22 cellular contexts compared by ENCODE assay signal in the genomic region with DNA sequence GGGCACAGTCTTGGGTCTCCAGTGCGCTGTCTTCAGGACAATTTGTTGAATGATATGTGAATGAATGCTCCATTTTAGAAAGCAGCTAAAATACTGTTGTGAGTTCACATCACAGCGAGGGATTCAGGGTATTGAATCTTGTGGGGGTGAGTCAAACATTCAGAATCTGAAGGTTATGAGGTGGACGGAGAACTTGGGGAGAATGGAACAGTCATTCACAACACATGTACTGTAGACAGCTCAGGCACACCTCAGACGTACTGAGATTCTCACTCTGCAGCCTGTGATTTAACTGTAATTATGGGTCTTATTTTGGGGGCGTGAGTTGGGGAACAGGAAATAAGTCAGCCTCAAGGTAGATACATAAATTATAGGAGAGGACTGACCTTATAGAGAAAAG. TPM values are rescaled to one million over a fixed set of nuclear protein-coding genes. Genes with fewer than 3 reads are reported as not detected.
A peak's percentile ranks its signal among the peaks of the same experiment; 100 is the strongest.
DNase-seq lines count a peak whose midpoint lies in the region; ATAC-seq, FAIRE-seq and TF ChIP-seq lines count a peak whose summit lies in the region.
"Had no signal": no experiment of that assay in that cellular context is flagged by ENCODE, and none has a peak within 500 bp of the region (broad histone marks: within the 10 kb centered on the region; RNA-seq: fewer than 3 reads in every experiment).

No MANE protein-coding gene starts in this region.

- H3K4me2 ChIP-seq in GM23248 (ENCODE audit: unreplicated experiment) = no peak overlapping the region
- H3K4me2 ChIP-seq in H1 (ENCODE audit: insufficient read depth in 1 of 2, low read depth in 2 of 2, low read length in 2 of 2) = no peak overlapping the region

- TF ChIP-seq CTCF in H1 (IDR thresholded peaks at IDR 0.05; ENCODE audit: control extremely low read depth in 1 of 3, insufficient read depth in 1 of 3, low read depth in 1 of 3, low read length in 3 of 3) = no peak

- no peak overlapping the region for H2BK12ac ChIP-seq in H1 (ENCODE audit: low read depth, low read length)

- no peak for TF ChIP-seq RAD21 in H1 (IDR thresholded peaks at IDR 0.05 in 1 of 2, conservative IDR thresholded peaks at IDR 0.05 in 1 of 2; ENCODE audit: low read depth in 2 of 2, low read length in 2 of 2)

- H3K14ac ChIP-seq in H1 (ENCODE audit: insufficient read length) = no peak overlapping the region

- H4K5ac ChIP-seq in H1 (ENCODE audit: insufficient read length, low read depth, low read length) = no peak overlapping the region

- no peak overlapping the region for H3K4me3 ChIP-seq in GM23248
- H3K4me3 ChIP-seq in H1 (ENCODE audit: extremely low read depth in 1 of 4, insufficient read depth in 2 of 4, low read depth in 3 of 4, low read length in 4 of 4) = no peak overlapping the region
- H3K4me3 ChIP-seq in skeletal muscle cell (ENCODE audit: low read depth, low read length) = no peak overlapping the region
- H3K4me3 ChIP-seq: colonic mucosa, esophagus squamous epithelium, psoas muscle had no signal

- in situ Hi-C loops in GM23248 (cut with MboI) = no loop called here

- peak; percentile 75 for DNase-seq in GM23248
- DNase-seq in RKO (ENCODE audit: low spot score) = peak; percentile 35
- no peak for DNase-seq in H1 (ENCODE audit: low read depth in 1 of 2, low spot score in 2 of 2)
- peak; percentile 25 for DNase-seq in skeletal muscle cell (ENCODE audit: low read depth)
- no peak for DNase-seq in NCI-H1105 treated with DMSO at 0.1 percent for 48 hours (lab: John Stamatoyannopoulos, UW)
- DNase-seq: activated CD8-positive, alpha-beta memory T cell treated with anti-CD3 and anti-CD28 coated beads, Interleukin-2, amount 50 U/mL, for 4 hours; activated naive CD8-positive, alpha-beta T cell treated with anti-CD3 and anti-CD28 coated beads for 36 hours; CD8-positive, alpha-beta memory T cell; colonic mucosa; esophagus squamous epithelium; GOT3; NCI-H1930; NCI-H446; OCI-M1; psoas muscle; Right ventricle myocardium superior; stimulated activated CD8-positive, alpha-beta memory T cell treated with anti-CD3 and anti-CD28 coated beads, Interleukin-4, amount 100 ng/mL, for 48 hours; trophoblast cell had no signal

- H3K23ac ChIP-seq in H1 (ENCODE audit: insufficient read length) = no peak overlapping the region

- H3K27me3 ChIP-seq in GM23248 (replicated peaks; ENCODE audit: insufficient read depth) = no peaks in the 10 kb centered on the region
- H3K27me3 ChIP-seq in H1 (replicated peaks in 1 of 4; ENCODE audit: control insufficient read depth in 3 of 4, extremely low read depth in 1 of 4, insufficient read depth in 3 of 4, low read length in 3 of 4) = no peaks in the 10 kb centered on the region
- H3K27me3 ChIP-seq: colonic mucosa, esophagus squamous epithelium had no signal

- H4K91ac ChIP-seq in H1 (replicated peaks; ENCODE audit: insufficient read length, low read length) = no peak overlapping the region

- H3K9me3 ChIP-seq in GM23248 (ENCODE audit: low read depth) = no peaks in the 10 kb centered on the region
- no peaks in the 10 kb centered on the region for H3K9me3 ChIP-seq in H1 (ENCODE audit: insufficient read depth in 2 of 2, low read depth in 1 of 2, low read length in 1 of 2)
- H3K9me3 ChIP-seq: colonic mucosa, esophagus squamous epithelium, psoas muscle had no signal

- H3F3A ChIP-seq in GM23248 (ENCODE audit: insufficient read depth) = peaks cover 10% of the 10 kb centered on the region; the same call in 1 of the 2 replicates

- no peaks in the 10 kb centered on the region for H3K9me2 ChIP-seq in GM23248 (ENCODE audit: insufficient read depth)

- H3K36me3 ChIP-seq in GM23248 (ENCODE audit: low read depth) = no peaks in the 10 kb centered on the region
- H3K36me3 ChIP-seq in H1 (ENCODE audit: control insufficient read depth in 2 of 4, insufficient read depth in 4 of 4, low read length in 3 of 4) = no peaks in the 10 kb centered on the region
- H3K36me3 ChIP-seq: colonic mucosa, esophagus squamous epithelium had no signal

- H3K18ac ChIP-seq in H1 (ENCODE audit: extremely low read depth, low read length) = no peak overlapping the region

- H2AFZ ChIP-seq in GM23248 (no peak overlapping the region), H1 (ENCODE audit: low read length) (no peak overlapping the region)

- POLR2A ChIA-PET in H1 (lab: Charles Lee; ENCODE audit: partially characterized antibody) = no interaction called here

- H3K23me2 ChIP-seq in H1 (ENCODE audit: low read depth, low read length) = no peaks in the 10 kb centered on the region

- no peak overlapping the region for H3K56ac ChIP-seq in H1 (replicated peaks; ENCODE audit: insufficient read length, low read depth, low read length)

- H3K79me2 ChIP-seq in GM23248 (ENCODE audit: insufficient read depth) (peaks cover 65% of the 10 kb centered on the region), H1 (ENCODE audit: control insufficient read depth in 1 of 2, insufficient read depth in 2 of 2, low read length in 2 of 2) (0 out of 4 replicates have a peak, but pooled peaks cover 0 to 2% of the 10 kb centered on the region in 2 experiments)

- no peak overlapping the region for H3K4ac ChIP-seq in H1 (replicated peaks; ENCODE audit: insufficient read length, low read depth, low read length)

- TF ChIP-seq POLR2A in H1 (IDR thresholded peaks at IDR 0.05; ENCODE audit: control extremely low read depth in 1 of 2, low read depth in 2 of 2, low read length in 2 of 2) = no peak

- no peak overlapping the region for H2AK5ac ChIP-seq in H1 (ENCODE audit: low read depth, low read length)

- ATAC-seq in GM21737 (IDR thresholded peaks at IDR 0.05; ENCODE audit: unreplicated experiment) (no peak), HG03460 (IDR thresholded peaks at IDR 0.05; ENCODE audit: unreplicated experiment) (no peak)
- ATAC-seq: HepG2, psoas muscle had no signal

- H2BK120ac ChIP-seq in H1 (replicated peaks; ENCODE audit: low read depth, low read length) = no peak overlapping the region

- 0 out of 2 replicates have a peak, but pooled peaks cover 12% of the 10 kb centered on the region for H3K4me1 ChIP-seq in GM23248 (ENCODE audit: insufficient read depth)
- H3K4me1 ChIP-seq in H1 (replicated peaks in 1 of 4; ENCODE audit: control insufficient read depth in 3 of 4, insufficient read depth in 4 of 4, low read length in 3 of 4) = no peaks in the 10 kb centered on the region
- H3K4me1 ChIP-seq: colonic mucosa had no signal

- H2BK15ac ChIP-seq in H1 (ENCODE audit: low read length) = no peak overlapping the region

- no peaks in the 10 kb centered on the region; the same call in 1 of the 2 replicates for H3K79me1 ChIP-seq in H1 (ENCODE audit: low read depth, low read length)

- CTCF ChIA-PET in H1 (lab: Charles Lee; ENCODE audit: partially characterized antibody) = interaction anchor here (1.0 kb wide), 1 partner anchor 136 kb away, joined by 3 read pairs; no protein-coding TSS in a partner anchor

- TF ChIP-seq EP300 in H1 (IDR thresholded peaks at IDR 0.05; ENCODE audit: borderline replicate concordance in 1 of 2, low read depth in 2 of 2, low read length in 2 of 2) = no peak

- H2BK20ac ChIP-seq in H1 (ENCODE audit: low read length) = no peak overlapping the region

- WGBS in GM23248 (ENCODE audit: low coverage in 1 of 2, low lambda C conversion rate in 2 of 2, missing lambda C conversion rate in 2 of 2), 2 experiments = 30 to 32% methylated on average over 5 of the region's 5 CpGs
- 90% methylated on average over 5 of the region's 5 CpGs; no CpG with 5 or more reads in 1 of the 2 experiments for WGBS in H1 (ENCODE audit: extremely low coverage in 1 of 2, insufficient coverage in 1 of 2, insufficient read length in 1 of 2, insufficient replicate concordance in 2 of 2, low coverage in 1 of 2, low lambda C conversion rate in 2 of 2, missing lambda C conversion rate in 1 of 2), 2 experiments

- H3K9ac ChIP-seq in GM23248 (no peak overlapping the region), H1 (replicated peaks in 1 of 4; ENCODE audit: extremely low read depth in 1 of 4, low read depth in 3 of 4, low read length in 3 of 4) (no peak overlapping the region)

- H2BK5ac ChIP-seq in H1 (ENCODE audit: low read depth, low read length) = no peak overlapping the region

- H3K27ac ChIP-seq in GM23248 (peak overlapping the region; percentile 44), H1 (ENCODE audit: low read depth, low read length) (no peak overlapping the region)
- H3K27ac ChIP-seq: colonic mucosa, esophagus squamous epithelium, HL-60, psoas muscle had no signal

- H4K20me1 ChIP-seq in GM23248 (ENCODE audit: insufficient read depth) (no peaks in the 10 kb centered on the region), H1 (replicated peaks in 1 of 2; ENCODE audit: control insufficient read depth in 1 of 2, insufficient read depth in 2 of 2, low read length in 2 of 2) (no peaks in the 10 kb centered on the region)

- H4K8ac ChIP-seq in H1 (ENCODE audit: extremely low read depth, insufficient read depth, low read length) = no peak overlapping the region

- FAIRE-seq in H1 (lab: Jason Lieb, UNC) = peak; percentile 32
- FAIRE-seq: HepG2 had no signal

TF ChIP-seq in H1, 55 proteins besides CTCF, POLR2A, EP300 and RAD21 (continues in another document):
- TF ChIP-seq SRF (IDR thresholded peaks at IDR 0.05; ENCODE audit: low read depth, low read length) = no peak
- TF ChIP-seq ZNF274 (IDR thresholded peaks at IDR 0.05; ENCODE audit: borderline replicate concordance, extremely low read depth, low read length) = no peak
- no peak for TF ChIP-seq GABPA (IDR thresholded peaks at IDR 0.05; ENCODE audit: borderline replicate concordance, insufficient read depth, low read length)
- TF ChIP-seq JUN (IDR thresholded peaks at IDR 0.05; ENCODE audit: low read depth, low read length) = no peak
- TF ChIP-seq POLR2AphosphoS5 (IDR thresholded peaks at IDR 0.05; ENCODE audit: low read depth, low read length) = no peak
- no peak for TF ChIP-seq KDM5A (IDR thresholded peaks at IDR 0.05; ENCODE audit: low read length)
- no peak for TF ChIP-seq POU5F1 (IDR thresholded peaks at IDR 0.05; ENCODE audit: low read depth, low read length)
- TF ChIP-seq CEBPB (IDR thresholded peaks at IDR 0.05; ENCODE audit: low read depth, low read length) = no peak
- TF ChIP-seq CTBP2 (IDR thresholded peaks at IDR 0.05; ENCODE audit: borderline replicate concordance, insufficient read depth, insufficient read length, low read length) = no peak
- no peak for TF ChIP-seq SP4 (IDR thresholded peaks at IDR 0.05; ENCODE audit: low read length)

RNA-seq across cellular contexts. Expression of gene CRYBG3, which starts 13.9 kb away (rescaled TPM):
- 16.8 and 16.9 TPM in 2 replicates for total RNA-seq in GM23248 (2014; rRNA removed; shearing (Covaris generic))
- polyA plus RNA-seq in GM23248 (2016; fragmentation: Nextera tagmentation; extraction: Ambion mirVana) (3.3 and 4.3 TPM in 2 replicates), H1 (2011; rRNA removed) (1.1 and 2.1 TPM in 2 replicates)
- total RNA-seq in H1 (2021; fragmentation: NEBNext Ultra II Directional; extraction: Animal tissue kit (Norgen Biotek cat#: 25700)) = 8.0 and 9.6 TPM in 2 replicates
- 2.7 TPM for polyA plus RNA-seq in H1 (2011; cell fraction: cytosol; rRNA removed)
- polyA plus RNA-seq in H1 (2011; cell fraction: nucleus; rRNA removed) = 4.9 TPM
- 3.6 to 5.3 TPM (median 4.9 TPM) in 4 replicates for polyA plus RNA-seq in H1 (2012, experiment 1 of 2)
- polyA plus RNA-seq in H1 (2012, experiment 2 of 2) = 0.17 TPM
- polyA plus RNA-seq in H1 (2013, experiment 1 of 2) = 5.2 TPM
- polyA plus RNA-seq in H1 (2013, experiment 2 of 2) = 4.4 TPM
- 7.5 and 12.5 TPM in 2 replicates for polyA minus RNA-seq in H1 (2011; rRNA and poly(A)+ RNA removed)
- 7.3 TPM for polyA minus RNA-seq in H1 (2011; cell fraction: cytosol; rRNA and poly(A)+ RNA removed)
- 18.2 TPM for polyA minus RNA-seq in H1 (2011; cell fraction: nucleus; rRNA and poly(A)+ RNA removed)

Comparison
In these comparisons a context has a peak if more than half of its experiments do, and no peak if none do; other contexts are left out.
1. DNase-seq: peak in GM23248 (single experiment), RKO (single experiment) and skeletal muscle cell (single experiment); none in H1 (0 of 2) and NCI-H1105 treated with DMSO at 0.1 percent for 48 hours (single experiment).